ENCODE assay signal across 8 cellular contexts in the genomic region with DNA sequence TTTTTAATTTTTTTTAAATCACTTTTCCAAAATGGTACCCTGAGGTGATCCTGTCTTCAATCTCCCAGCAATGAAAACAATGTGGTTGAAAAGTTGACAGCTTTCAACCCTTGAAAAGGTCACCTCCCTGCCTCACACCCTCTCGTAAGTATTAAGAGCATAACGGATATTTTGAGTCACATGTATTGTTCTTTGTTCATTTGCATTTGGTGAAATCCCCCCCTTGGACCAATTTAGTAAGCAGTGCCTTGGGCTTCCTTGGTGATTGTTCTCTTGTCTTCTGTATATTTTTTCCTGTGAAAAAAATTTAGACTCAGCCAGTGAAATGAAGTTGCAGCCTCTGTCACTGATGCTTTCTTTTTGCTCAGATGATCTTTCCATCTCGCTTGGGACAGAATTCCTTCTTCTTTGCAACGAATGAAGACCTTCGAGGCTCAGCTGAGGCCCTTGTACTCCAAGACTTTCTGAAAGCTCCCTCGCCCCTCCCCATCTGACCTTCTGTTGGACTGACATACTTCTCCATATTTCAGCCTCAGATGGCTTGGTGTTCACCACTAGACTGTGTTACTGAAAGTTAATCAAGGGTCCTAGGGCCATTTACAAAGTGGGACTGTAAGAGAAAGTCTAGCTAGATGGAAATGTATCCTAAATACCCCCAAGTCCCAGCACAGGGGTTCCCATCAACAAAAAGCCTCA.
DNase-seq lines count a peak whose midpoint lies in the region; ATAC-seq lines count a peak whose summit lies in the region.

No MANE protein-coding gene starts in this region.

- intact Hi-C loops in head of caudate nucleus (cut with DNase I) = no loop called here

- H3K4me1 Mint-ChIP-seq in stimulated activated effector memory CD8-positive, alpha-beta T cell treated with anti-CD3 and anti-CD28 coated beads, Interleukin-12 subunit alpha, Interleukin-12 subunit beta, amount 100 ng/mL, for 72 hours = peaks cover 97% of the 10 kb centered on the region

- peaks cover 86% of the 10 kb centered on the region for H3K36me3 Mint-ChIP-seq in stimulated activated effector memory CD8-positive, alpha-beta T cell treated with anti-CD3 and anti-CD28 coated beads, Interleukin-12 subunit alpha, Interleukin-12 subunit beta, amount 100 ng/mL, for 72 hours

- DNase-seq in CD1c-positive myeloid dendritic cell (ENCODE audit: extremely low spot score) (peak; percentile 43), COR-L47 (lab: John Stamatoyannopoulos, UW) (no peak), head of caudate nucleus (no peak), NCI-H526 (lab: John Stamatoyannopoulos, UW) (no peak)
- peak; percentile 73 for DNase-seq in central memory CD4-positive, alpha-beta T cell
- DNase-seq in stimulated activated effector memory CD8-positive, alpha-beta T cell treated with anti-CD3 and anti-CD28 coated beads, Interleukin-12 subunit alpha, Interleukin-12 subunit beta, amount 100 ng/mL, for 72 hours (ENCODE audit: low spot score in 2 of 2) = peak; percentile 49 to 77

- ATAC-seq in GM19397 (IDR thresholded peaks at IDR 0.05; ENCODE audit: unreplicated experiment) = peak; percentile 15
- ATAC-seq in HG03565 (IDR thresholded peaks at IDR 0.05; ENCODE audit: unreplicated experiment) = peak; percentile 25
- peak; percentile 73 for ATAC-seq in stimulated activated effector memory CD8-positive, alpha-beta T cell treated with anti-CD3 and anti-CD28 coated beads, Interleukin-12 subunit alpha, Interleukin-12 subunit beta, amount 100 ng/mL, for 72 hours

- no peaks in the 10 kb centered on the region for H3K9me3 Mint-ChIP-seq in stimulated activated effector memory CD8-positive, alpha-beta T cell treated with anti-CD3 and anti-CD28 coated beads, Interleukin-12 subunit alpha, Interleukin-12 subunit beta, amount 100 ng/mL, for 72 hours

- peak overlapping the region; percentile 71 for H3K4me3 Mint-ChIP-seq in stimulated activated effector memory CD8-positive, alpha-beta T cell treated with anti-CD3 and anti-CD28 coated beads, Interleukin-12 subunit alpha, Interleukin-12 subunit beta, amount 100 ng/mL, for 72 hours

- H3K27ac Mint-ChIP-seq in stimulated activated effector memory CD8-positive, alpha-beta T cell treated with anti-CD3 and anti-CD28 coated beads, Interleukin-12 subunit alpha, Interleukin-12 subunit beta, amount 100 ng/mL, for 72 hours = peak overlapping the region; percentile 96

Comparison
In these comparisons a context has a peak if more than half of its experiments do, and no peak if none do; other contexts are left out.
1. DNase-seq: peak in CD1c-positive myeloid dendritic cell (single experiment), central memory CD4-positive, alpha-beta T cell (single experiment) and stimulated activated effector memory CD8-positive, alpha-beta T cell treated with anti-CD3 and anti-CD28 coated beads, Interleukin-12 subunit alpha, Interleukin-12 subunit beta, amount 100 ng/mL, for 72 hours (2 of 2); none in COR-L47 (single experiment), head of caudate nucleus (0 of 42) and NCI-H526 (0 of 2).
2. ATAC-seq: peak in every context shown above with its lines; median percentile 73 in stimulated activated effector memory CD8-positive, alpha-beta T cell treated with anti-CD3 and anti-CD28 coated beads, Interleukin-12 subunit alpha, Interleukin-12 subunit beta, amount 100 ng/mL, for 72 hours; 25 in HG03565; 15 in GM19397.